Comparison of ENCODE assay signal across 25 cellular contexts in genomic region chr4:173200103-173200502, GRCh38.
"Had no signal": no experiment of that assay in that cellular context is flagged by ENCODE, and none has a peak within 500 bp of the region (broad histone marks: within the 10 kb centered on the region; RNA-seq: fewer than 3 reads in every experiment).

No MANE protein-coding gene starts in this region.

- H3K27me3 ChIP-seq: neural progenitor cell, ovary, right lobe of liver, sigmoid colon, stomach, thyroid gland, tibial nerve, upper lobe of left lung, vagina had no signal

- DNase-seq: nephron progenitor cell; occipital lobe; ovary; posterior cingulate gyrus; psoas muscle; right cardiac atrium; right lobe of liver; sigmoid colon; small intestine; stimulated activated CD4-positive, alpha-beta T cell treated with anti-CD3 and anti-CD28 coated beads, Interleukin-15, amount 100 ng/mL, for 24 hours; stimulated activated CD4-positive, alpha-beta T cell treated with anti-CD3 and anti-CD28 coated beads, Interleukin-2, amount 100 ng/mL, for 24 hours; stimulated activated CD4-positive, alpha-beta T cell treated with anti-CD3 and anti-CD28 coated beads, Interleukin-2, amount 100 ng/mL, for 48 hours; stimulated activated CD4-positive, alpha-beta T cell treated with anti-CD3 and anti-CD28 coated beads, Interleukin-4, amount 100 ng/mL, for 24 hours; stimulated activated naive B cell treated with anti-CD40 and anti-IgM and Interleukin-4, amounts not matched to agents 10 μg/mL and 1 μg/mL and 100 μg/mL, for 72 hours; stimulated activated naive CD4-positive, alpha-beta T cell treated with Interleukin-2 at 50 U/mL for 16 hours; stomach; thyroid gland; trophoblast cell; upper lobe of left lung had no signal

- H3K9ac ChIP-seq: neural progenitor cell, parathyroid adenoma had no signal

- H3K4me2 ChIP-seq: neural progenitor cell had no signal

- H3K4me3 ChIP-seq: neural progenitor cell, ovary, psoas muscle, right lobe of liver, sigmoid colon, stomach, thoracic aorta, thyroid gland, tibial nerve, upper lobe of left lung, vagina had no signal

- H3K36me3 ChIP-seq: ovary, right lobe of liver, sigmoid colon, thoracic aorta, thyroid gland, upper lobe of left lung had no signal

- H3K9me3 ChIP-seq: ovary, right lobe of liver, sigmoid colon, thoracic aorta, thyroid gland, vagina had no signal

- H3K4me1 ChIP-seq: psoas muscle, right lobe of liver, sigmoid colon had no signal

- H2AFZ ChIP-seq: neural progenitor cell, parathyroid adenoma had no signal

- FAIRE-seq: small intestine, urothelium cell line had no signal

- H3K27ac ChIP-seq: neural progenitor cell, ovary, parathyroid adenoma, psoas muscle, right lobe of liver, sigmoid colon, stomach, thoracic aorta, thyroid gland, tibial nerve, upper lobe of left lung, vagina had no signal
